In the genomic region with DNA sequence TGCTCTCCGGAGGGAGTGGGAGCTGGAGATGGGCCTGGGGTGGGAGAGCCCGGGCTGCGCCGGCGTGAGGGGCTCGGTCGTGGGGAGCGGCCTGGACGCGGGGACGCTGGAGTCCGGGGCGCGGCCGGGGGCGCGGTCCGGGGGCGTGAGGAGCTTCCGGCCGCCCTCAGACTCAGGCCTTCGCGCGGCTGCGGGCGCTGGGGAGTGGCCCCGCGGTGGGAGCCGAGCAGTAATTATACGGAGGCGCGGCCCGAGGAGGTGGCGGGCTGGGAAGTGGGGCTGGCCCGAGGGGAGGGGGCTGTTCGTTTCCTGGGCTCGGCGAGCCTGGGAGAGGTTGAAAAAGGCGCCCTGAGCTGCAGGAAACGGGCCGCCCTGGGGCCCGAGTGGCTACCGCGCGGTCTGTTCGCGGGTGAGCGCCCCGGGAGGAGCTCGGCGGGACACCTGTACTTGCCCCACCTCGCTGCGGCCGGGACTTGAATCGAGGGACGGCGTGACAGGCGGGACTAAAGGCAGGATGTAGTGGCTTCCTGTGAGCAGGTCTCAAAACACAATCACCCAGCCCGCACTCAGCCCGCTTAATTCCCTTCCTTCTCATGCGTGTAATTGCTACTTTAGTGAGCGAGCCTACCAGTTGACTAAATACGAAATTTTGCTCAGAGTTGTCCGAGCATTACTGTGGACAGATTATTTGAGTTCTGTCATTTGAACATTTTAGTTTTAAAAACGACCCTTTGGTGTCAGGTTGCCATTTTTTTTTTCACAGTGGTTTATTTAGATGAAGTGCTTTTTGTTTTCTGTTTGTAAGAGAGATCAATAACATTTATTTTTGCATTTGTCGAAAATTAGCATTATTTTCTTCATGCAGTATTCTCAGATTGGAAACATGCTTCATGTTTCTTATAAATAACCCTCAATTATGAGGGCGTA, we compare ENCODE assay signal across 1 cellular context.
TF ChIP-seq lines count a peak whose summit lies in the region.

No MANE protein-coding gene starts in this region.

TF ChIP-seq in HepG2, 621 proteins besides CTCF, POLR2A, EP300 and RAD21 (continued from another document and continues in another):
- TF ChIP-seq, protein P1, sequence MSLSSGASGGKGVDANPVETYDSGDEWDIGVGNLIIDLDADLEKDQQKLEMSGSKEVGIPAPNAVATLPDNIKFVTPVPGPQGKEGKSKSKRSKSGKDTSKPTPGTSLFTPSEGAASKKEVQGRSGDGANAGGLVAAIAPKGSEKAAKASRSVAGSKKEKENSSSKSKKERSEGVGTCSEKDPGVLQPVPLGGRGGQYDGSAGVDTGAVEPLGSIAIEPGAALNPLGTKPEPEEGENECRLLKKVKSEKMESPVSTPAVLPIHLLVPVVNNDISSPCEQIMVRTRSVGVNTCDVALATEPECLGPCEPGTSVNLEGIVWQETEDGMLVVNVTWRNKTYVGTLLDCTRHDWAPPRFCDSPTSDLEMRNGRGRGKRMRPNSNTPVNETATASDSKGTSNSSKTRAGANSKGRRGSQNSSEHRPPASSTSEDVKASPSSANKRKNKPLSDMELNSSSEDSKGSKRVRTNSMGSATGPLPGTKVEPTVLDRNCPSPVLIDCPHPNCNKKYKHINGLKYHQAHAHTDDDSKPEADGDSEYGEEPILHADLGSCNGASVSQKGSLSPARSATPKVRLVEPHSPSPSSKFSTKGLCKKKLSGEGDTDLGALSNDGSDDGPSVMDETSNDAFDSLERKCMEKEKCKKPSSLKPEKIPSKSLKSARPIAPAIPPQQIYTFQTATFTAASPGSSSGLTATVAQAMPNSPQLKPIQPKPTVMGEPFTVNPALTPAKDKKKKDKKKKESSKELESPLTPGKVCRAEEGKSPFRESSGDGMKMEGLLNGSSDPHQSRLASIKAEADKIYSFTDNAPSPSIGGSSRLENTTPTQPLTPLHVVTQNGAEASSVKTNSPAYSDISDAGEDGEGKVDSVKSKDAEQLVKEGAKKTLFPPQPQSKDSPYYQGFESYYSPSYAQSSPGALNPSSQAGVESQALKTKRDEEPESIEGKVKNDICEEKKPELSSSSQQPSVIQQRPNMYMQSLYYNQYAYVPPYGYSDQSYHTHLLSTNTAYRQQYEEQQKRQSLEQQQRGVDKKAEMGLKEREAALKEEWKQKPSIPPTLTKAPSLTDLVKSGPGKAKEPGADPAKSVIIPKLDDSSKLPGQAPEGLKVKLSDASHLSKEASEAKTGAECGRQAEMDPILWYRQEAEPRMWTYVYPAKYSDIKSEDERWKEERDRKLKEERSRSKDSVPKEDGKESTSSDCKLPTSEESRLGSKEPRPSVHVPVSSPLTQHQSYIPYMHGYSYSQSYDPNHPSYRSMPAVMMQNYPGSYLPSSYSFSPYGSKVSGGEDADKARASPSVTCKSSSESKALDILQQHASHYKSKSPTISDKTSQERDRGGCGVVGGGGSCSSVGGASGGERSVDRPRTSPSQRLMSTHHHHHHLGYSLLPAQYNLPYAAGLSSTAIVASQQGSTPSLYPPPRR (CRISPR knock-in tag; IDR thresholded peaks at IDR 0.05; ENCODE audit: borderline replicate concordance) = 0 out of 2 replicates have a peak, but pooled peaks have one; percentile 39
- TF ChIP-seq ZHX1 (CRISPR knock-in tag; IDR thresholded peaks at IDR 0.05; ENCODE audit: low read depth) (no peak), THAP8 (CRISPR knock-in tag; IDR thresholded peaks at IDR 0.05; ENCODE audit: borderline replicate concordance) (0 out of 2 replicates have a peak, but pooled peaks have one; percentile 13), RARA (CRISPR knock-in tag; IDR thresholded peaks at IDR 0.05) (no peak), JDP2 (CRISPR knock-in tag; IDR thresholded peaks at IDR 0.05; ENCODE audit: borderline replicate concordance) (no peak; the same call in 1 of the 2 replicates), RXRB (CRISPR knock-in tag; IDR thresholded peaks at IDR 0.05; ENCODE audit: borderline replicate concordance) (no peak), ISL2 (CRISPR knock-in tag; IDR thresholded peaks at IDR 0.05) (peak; percentile 69), ZNF543 (CRISPR knock-in tag; IDR thresholded peaks at IDR 0.05) (no peak; the same call in 1 of the 2 replicates), ZBTB49 (CRISPR knock-in tag; IDR thresholded peaks at IDR 0.05; ENCODE audit: borderline replicate concordance) (no peak), ZNF746 (CRISPR knock-in tag; IDR thresholded peaks at IDR 0.05) (no peak), KLF16 (CRISPR knock-in tag; IDR thresholded peaks at IDR 0.05) (peak in 1 of 2 experiments; percentile 69; a peak in 2 of 4 replicates), FOXO4 (CRISPR knock-in tag; conservative IDR thresholded peaks at IDR 0.05) (no peak), AGO1 (IDR thresholded peaks at IDR 0.05; ENCODE audit: low read depth, low read length, poor library complexity, severe bottlenecking) (no peak), NFRKB (IDR thresholded peaks at IDR 0.05) (no peak), ZFYVE20 (CRISPR knock-in tag; IDR thresholded peaks at IDR 0.05; ENCODE audit: borderline replicate concordance, low read depth) (no peak), ZNF235 (CRISPR knock-in tag; IDR thresholded peaks at IDR 0.05; ENCODE audit: borderline replicate concordance) (no peak), ZNF589 (CRISPR knock-in tag; conservative IDR thresholded peaks at IDR 0.05) (0 out of 2 replicates have a peak, but pooled peaks have one; percentile 58), MAFF (IDR thresholded peaks at IDR 0.05; ENCODE audit: low read depth, low read length) (no peak), SP5 (CRISPR knock-in tag; IDR thresholded peaks at IDR 0.05; ENCODE audit: borderline replicate concordance, low read depth) (no peak), STAT5B (CRISPR knock-in tag; IDR thresholded peaks at IDR 0.05) (no peak), BHLHE40 (IDR thresholded peaks at IDR 0.05; ENCODE audit: low read length) (no peak), ZNF800 (CRISPR knock-in tag; IDR thresholded peaks at IDR 0.05) (no peak; the same call in 1 of the 2 replicates), NCOA1 (CRISPR knock-in tag; IDR thresholded peaks at IDR 0.05) (no peak), ETV6 (CRISPR knock-in tag; conservative IDR thresholded peaks at IDR 0.05) (no peak), NR1H2 (CRISPR knock-in tag; IDR thresholded peaks at IDR 0.05; ENCODE audit: borderline replicate concordance, low read depth) (no peak), HOXA9 (CRISPR knock-in tag; IDR thresholded peaks at IDR 0.05; ENCODE audit: borderline replicate concordance) (peak; percentile 57; the same call in 1 of the 2 replicates), ZFP36L2 (CRISPR knock-in tag; IDR thresholded peaks at IDR 0.05) (no peak), ZNF839 (CRISPR knock-in tag; IDR thresholded peaks at IDR 0.05; ENCODE audit: borderline replicate concordance) (no peak), ZNF552 (CRISPR knock-in tag; IDR thresholded peaks at IDR 0.05; ENCODE audit: borderline replicate concordance) (no peak), ZNF629 (CRISPR knock-in tag; conservative IDR thresholded peaks at IDR 0.05) (0 out of 2 replicates have a peak, but pooled peaks have one; percentile 28), MLX (CRISPR knock-in tag; IDR thresholded peaks at IDR 0.05) (no peak), MEIS2 (CRISPR knock-in tag; IDR thresholded peaks at IDR 0.05) (0 out of 2 replicates have a peak, but pooled peaks have one; percentile 73), THAP11 (CRISPR knock-in tag; IDR thresholded peaks at IDR 0.05) (peak; percentile 11; the same call in 1 of the 2 replicates)
- TF ChIP-seq, protein P2, sequence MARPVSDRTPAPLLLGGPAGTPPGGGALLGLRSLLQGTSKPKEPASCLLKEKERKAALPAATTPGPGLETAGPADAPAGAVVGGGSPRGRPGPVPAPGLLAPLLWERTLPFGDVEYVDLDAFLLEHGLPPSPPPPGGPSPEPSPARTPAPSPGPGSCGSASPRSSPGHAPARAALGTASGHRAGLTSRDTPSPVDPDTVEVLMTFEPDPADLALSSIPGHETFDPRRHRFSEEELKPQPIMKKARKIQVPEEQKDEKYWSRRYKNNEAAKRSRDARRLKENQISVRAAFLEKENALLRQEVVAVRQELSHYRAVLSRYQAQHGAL (CRISPR knock-in tag; IDR thresholded peaks at IDR 0.05; ENCODE audit: not compliant biosample characterization) = no peak
- TF ChIP-seq, protein P3, sequence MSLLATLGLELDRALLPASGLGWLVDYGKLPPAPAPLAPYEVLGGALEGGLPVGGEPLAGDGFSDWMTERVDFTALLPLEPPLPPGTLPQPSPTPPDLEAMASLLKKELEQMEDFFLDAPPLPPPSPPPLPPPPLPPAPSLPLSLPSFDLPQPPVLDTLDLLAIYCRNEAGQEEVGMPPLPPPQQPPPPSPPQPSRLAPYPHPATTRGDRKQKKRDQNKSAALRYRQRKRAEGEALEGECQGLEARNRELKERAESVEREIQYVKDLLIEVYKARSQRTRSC (CRISPR knock-in tag; IDR thresholded peaks at IDR 0.05; ENCODE audit: low read depth) = peak; percentile 45; the same call in 1 of the 2 replicates
- TF ChIP-seq, protein P4, sequence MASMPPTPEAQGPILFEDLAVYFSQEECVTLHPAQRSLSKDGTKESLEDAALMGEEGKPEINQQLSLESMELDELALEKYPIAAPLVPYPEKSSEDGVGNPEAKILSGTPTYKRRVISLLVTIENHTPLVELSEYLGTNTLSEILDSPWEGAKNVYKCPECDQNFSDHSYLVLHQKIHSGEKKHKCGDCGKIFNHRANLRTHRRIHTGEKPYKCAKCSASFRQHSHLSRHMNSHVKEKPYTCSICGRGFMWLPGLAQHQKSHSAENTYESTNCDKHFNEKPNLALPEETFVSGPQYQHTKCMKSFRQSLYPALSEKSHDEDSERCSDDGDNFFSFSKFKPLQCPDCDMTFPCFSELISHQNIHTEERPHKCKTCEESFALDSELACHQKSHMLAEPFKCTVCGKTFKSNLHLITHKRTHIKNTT (CRISPR knock-in tag; IDR thresholded peaks at IDR 0.05) = no peak
- TF ChIP-seq, protein P5, sequence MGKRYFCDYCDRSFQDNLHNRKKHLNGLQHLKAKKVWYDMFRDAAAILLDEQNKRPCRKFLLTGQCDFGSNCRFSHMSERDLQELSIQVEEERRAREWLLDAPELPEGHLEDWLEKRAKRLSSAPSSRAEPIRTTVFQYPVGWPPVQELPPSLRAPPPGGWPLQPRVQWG (CRISPR knock-in tag; IDR thresholded peaks at IDR 0.05; ENCODE audit: borderline replicate concordance, low read depth) = no peak
